Comparison of ENCODE assay signal across 16 cellular contexts in the genomic region with DNA sequence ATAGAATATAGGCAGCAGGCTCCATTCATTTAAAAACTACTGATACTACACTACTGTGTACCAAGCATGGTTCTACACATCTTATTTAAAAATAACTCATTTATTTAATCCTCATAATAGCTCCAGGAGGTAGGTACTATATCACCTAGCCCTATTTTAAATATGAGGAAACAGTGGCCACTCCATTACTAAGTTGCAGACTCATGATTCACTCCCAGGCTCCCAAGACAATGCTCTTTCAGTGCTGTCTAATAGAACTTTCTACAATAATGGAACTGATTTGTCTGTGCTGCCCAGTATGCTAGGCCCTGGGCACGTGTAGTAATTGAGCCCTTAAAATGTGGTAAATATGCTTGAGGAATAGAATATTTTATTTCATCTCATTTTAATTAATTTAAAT.
"Had no signal": no experiment of that assay in that cellular context is flagged by ENCODE, and none has a peak within 500 bp of the region (broad histone marks: within the 10 kb centered on the region; RNA-seq: fewer than 3 reads in every experiment).

No MANE protein-coding gene starts in this region.

- H3K27me3 ChIP-seq: hepatocyte, upper lobe of left lung had no signal

- DNase-seq: activated CD4-positive, alpha-beta T cell treated with anti-CD3 and anti-CD28 coated beads for 48 hours; activated CD8-positive, alpha-beta memory T cell treated with anti-CD3 and anti-CD28 coated beads, Interleukin-2, amount 50 U/mL, for 48 hours; activated CD8-positive, alpha-beta T cell treated with anti-CD3 and anti-CD28 coated beads, Interleukin-2, amount 10 ng/mL, durations not matched to agents 7 days and 5 days; activated naive CD4-positive, alpha-beta T cell; central memory CD4-positive, alpha-beta T cell; cortex of kidney; lower lobe of right lung; naive B cell; stimulated activated CD4-positive, alpha-beta T cell treated with anti-CD3 and anti-CD28 coated beads, Interleukin-1b, Interleukin-23, amount 100 ng/mL, for 48 hours; stimulated activated naive B cell treated with anti-CD40 and anti-IgM and Interleukin-4, amounts not matched to agents 10 μg/mL and 1 μg/mL and 100 μg/mL, for 72 hours; substantia nigra; T-helper 17 cell; upper lobe of left lung had no signal

- H3K9me3 ChIP-seq: lower lobe of right lung, upper lobe of left lung had no signal

- H3K4me3 ChIP-seq: hepatocyte, lower lobe of right lung, upper lobe of left lung had no signal

- H3K36me3 ChIP-seq: lower lobe of right lung, upper lobe of left lung had no signal

- H3K4me1 ChIP-seq: lower lobe of right lung, parathyroid adenoma had no signal

- ATAC-seq: activated CD8-positive, alpha-beta T cell treated with anti-CD3 and anti-CD28 coated beads, Interleukin-2, amount 10 ng/mL, durations not matched to agents 7 days and 5 days; lower lobe of right lung; stimulated activated naive B cell treated with anti-CD40 and anti-IgM and Interleukin-4, amounts not matched to agents 10 μg/mL and 1 μg/mL and 100 μg/mL, for 72 hours; T-helper 17 cell; WTC11 had no signal

- H3K27ac ChIP-seq: hepatocyte, lower lobe of right lung, parathyroid adenoma, upper lobe of left lung had no signal
